Comparison of ENCODE assay signal across 10 cellular contexts in the genomic region with DNA sequence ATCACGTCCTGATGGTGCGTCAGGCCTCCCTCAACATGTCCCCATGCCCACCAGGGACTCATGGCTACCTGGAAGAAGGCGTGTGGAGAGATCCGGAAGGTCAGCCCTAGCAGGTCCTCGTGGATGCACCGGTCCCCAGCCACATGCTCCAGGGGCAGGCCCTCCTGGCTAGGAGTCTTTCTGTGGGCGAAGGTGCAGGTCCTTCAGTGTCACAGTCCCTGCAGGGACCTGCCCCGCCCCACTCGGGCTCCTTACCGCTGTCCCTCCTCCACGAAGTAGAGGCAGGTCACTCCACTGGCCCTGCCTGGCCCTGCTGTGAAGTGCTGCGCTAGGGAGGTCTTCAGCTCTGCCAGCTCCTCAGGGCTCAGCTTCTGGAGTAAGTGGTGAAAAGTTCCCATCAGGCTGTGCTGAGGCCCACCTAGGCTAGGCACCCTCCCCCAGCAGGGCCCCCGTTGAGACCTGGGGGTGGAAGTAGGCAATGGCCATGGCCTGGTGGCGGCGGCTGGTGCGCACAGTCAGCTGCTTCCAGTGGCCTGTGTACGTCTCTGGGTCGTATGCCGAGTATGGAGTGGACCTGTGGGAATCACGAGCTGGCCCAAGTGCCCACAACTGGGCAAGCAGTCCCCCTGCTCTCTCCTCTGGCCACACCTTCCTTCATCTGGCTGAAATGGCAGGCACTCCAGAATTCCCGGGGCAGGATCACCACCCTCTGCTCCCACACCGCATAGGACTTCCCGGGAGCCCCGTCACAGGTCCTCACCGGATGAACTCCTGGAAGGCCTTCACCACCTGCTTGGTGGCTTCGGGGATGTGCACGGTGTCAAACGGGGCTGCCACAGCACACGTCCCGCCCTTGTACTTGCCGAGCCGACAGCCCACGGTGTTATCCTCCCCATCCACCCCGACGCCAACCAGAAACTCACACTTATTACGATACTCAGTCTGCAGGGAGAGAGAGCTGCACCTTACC. TPM values are rescaled to one million over a fixed set of nuclear protein-coding genes. Genes with fewer than 3 reads are reported as not detected.
DNase-seq lines count a peak whose midpoint lies in the region; ATAC-seq, FAIRE-seq and TF ChIP-seq lines count a peak whose summit lies in the region.
"Had no signal": no experiment of that assay in that cellular context is flagged by ENCODE, and none has a peak within 500 bp of the region (broad histone marks: within the 10 kb centered on the region; RNA-seq: fewer than 3 reads in every experiment).

No MANE protein-coding gene starts in this region.

- intact Hi-C loops in CD14-positive monocyte (cut with micrococcal nuclease), result loop anchor here (5.0 to 10.0 kb wide), 4 partner anchors 90 to 383 kb away; partner anchors contain the start of genes TANGO2 (in 2 of the 2), GNB1L (in 1 of the 2), KLHL22 (in 1 of the 2) and RTL10 (in 1 of the 2)

- no peak for FAIRE-seq in RCC 7860 (lab: Jason Lieb, UNC)

- H3K36me3 Mint-ChIP-seq in CD14-positive monocyte (peaks cover 33 to 58% of the 10 kb centered on the region in 2 donors), HFFc6 (ENCODE audit: low read depth) (peaks cover 23% of the 10 kb centered on the region)
- H3K36me3 Mint-ChIP-seq in activated naive CD8-positive, alpha-beta T cell treated with anti-CD3 and anti-CD28 coated beads, Interleukin-2, amount 50 U/mL, for 24 hours (ENCODE audit: low read depth), result peaks cover 38% of the 10 kb centered on the region
- peaks cover 6% of the 10 kb centered on the region for H3K36me3 Mint-ChIP-seq in natural killer cell treated with Interleukin-12 subunit alpha and Interleukin-12 subunit beta and Interleukin-15 and Interleukin-18, amount 100 ng/mL, for 72 hours

- peaks cover 18% of the 10 kb centered on the region for H3K4me1 Mint-ChIP-seq in CD14-positive monocyte
- H3K4me1 Mint-ChIP-seq in HFFc6 (ENCODE audit: low read depth), result peaks cover 17% of the 10 kb centered on the region
- peaks cover 59% of the 10 kb centered on the region for H3K4me1 Mint-ChIP-seq in activated naive CD8-positive, alpha-beta T cell treated with anti-CD3 and anti-CD28 coated beads, Interleukin-2, amount 50 U/mL, for 24 hours
- peaks cover 22 to 25% of the 10 kb centered on the region in 2 donors for H3K4me1 Mint-ChIP-seq in natural killer cell treated with Interleukin-12 subunit alpha and Interleukin-12 subunit beta and Interleukin-15 and Interleukin-18, amount 100 ng/mL, for 72 hours (ENCODE audit: low read depth in 2 of 2)

- no peak for ATAC-seq in activated naive CD8-positive, alpha-beta T cell treated with anti-CD3 and anti-CD28 coated beads, Interleukin-2, amount 50 U/mL, for 24 hours
- no peak for ATAC-seq in natural killer cell treated with Interleukin-12 subunit alpha and Interleukin-12 subunit beta and Interleukin-15 and Interleukin-18, amount 100 ng/mL, for 72 hours
- ATAC-seq in HG03439 (IDR thresholded peaks at IDR 0.05; ENCODE audit: unreplicated experiment) (no peak), HG03520 (IDR thresholded peaks at IDR 0.05; ENCODE audit: unreplicated experiment) (no peak)

- no peak for TF ChIP-seq CTCF in CD14-positive monocyte (IDR thresholded peaks at IDR 0.05)
- no peak for TF ChIP-seq CTCF in HFFc6 (IDR thresholded peaks at IDR 0.05)

- H3K9me3 Mint-ChIP-seq in CD14-positive monocyte (no peaks in the 10 kb centered on the region), HFFc6 (no peaks in the 10 kb centered on the region)
- H3K9me3 Mint-ChIP-seq in activated naive CD8-positive, alpha-beta T cell treated with anti-CD3 and anti-CD28 coated beads, Interleukin-2, amount 50 U/mL, for 24 hours, result no peaks in the 10 kb centered on the region
- no peaks in the 10 kb centered on the region for H3K9me3 Mint-ChIP-seq in natural killer cell treated with Interleukin-12 subunit alpha and Interleukin-12 subunit beta and Interleukin-15 and Interleukin-18, amount 100 ng/mL, for 72 hours

- H3K27me3 Mint-ChIP-seq in CD14-positive monocyte (ENCODE audit: low read depth in 3 of 3), result peaks cover 0 to 1% (median 0%) of the 10 kb centered on the region in 3 donors
- H3K27me3 Mint-ChIP-seq in HFFc6 (ENCODE audit: insufficient read depth), result peaks cover 7% of the 10 kb centered on the region
- peaks cover 3% of the 10 kb centered on the region for H3K27me3 Mint-ChIP-seq in activated naive CD8-positive, alpha-beta T cell treated with anti-CD3 and anti-CD28 coated beads, Interleukin-2, amount 50 U/mL, for 24 hours
- no peaks in the 10 kb centered on the region for H3K27me3 Mint-ChIP-seq in natural killer cell treated with Interleukin-12 subunit alpha and Interleukin-12 subunit beta and Interleukin-15 and Interleukin-18, amount 100 ng/mL, for 72 hours

- H3K4me3 Mint-ChIP-seq in CD14-positive monocyte (no peak overlapping the region), HFFc6 (peak overlapping the region; percentile 62)
- peak overlapping the region; percentile 89 for H3K4me3 Mint-ChIP-seq in activated naive CD8-positive, alpha-beta T cell treated with anti-CD3 and anti-CD28 coated beads, Interleukin-2, amount 50 U/mL, for 24 hours
- peak overlapping the region; percentile 72 for H3K4me3 Mint-ChIP-seq in natural killer cell treated with Interleukin-12 subunit alpha and Interleukin-12 subunit beta and Interleukin-15 and Interleukin-18, amount 100 ng/mL, for 72 hours

- H3K27ac Mint-ChIP-seq in CD14-positive monocyte (peak overlapping the region in 5 of 7 donors; percentile 32 to 91 (median 81)), HFFc6 (peak overlapping the region; percentile 61)
- H3K27ac Mint-ChIP-seq in activated naive CD8-positive, alpha-beta T cell treated with anti-CD3 and anti-CD28 coated beads, Interleukin-2, amount 50 U/mL, for 24 hours, result peak overlapping the region; percentile 86
- peak overlapping the region; percentile 47 to 62 for H3K27ac Mint-ChIP-seq in natural killer cell treated with Interleukin-12 subunit alpha and Interleukin-12 subunit beta and Interleukin-15 and Interleukin-18, amount 100 ng/mL, for 72 hours

- DNase-seq in CD14-positive monocyte (ENCODE audit: low spot score) (no peak), HFFc6 (no peak), HCEC 1CT (no peak), RCC 7860 (ENCODE audit: low spot score) (no peak)
- no peak for DNase-seq in activated naive CD8-positive, alpha-beta T cell treated with anti-CD3 and anti-CD28 coated beads, Interleukin-2, amount 50 U/mL, for 24 hours
- DNase-seq in natural killer cell treated with Interleukin-12 subunit alpha and Interleukin-12 subunit beta and Interleukin-15 and Interleukin-18, amount 100 ng/mL, for 72 hours (ENCODE audit: low spot score), result no peak
- DNase-seq: DMS 273 treated with DMSO at 0.1 percent for 48 hours, stomach had no signal

RNA-seq across cellular contexts. Expression of gene RANBP1, which starts 1.1 kb away (rescaled TPM):
- 10 to 100 TPM; 45.0 to 47.4 TPM for polyA plus RNA-seq in CD14-positive monocyte
- 100 to 1,000 TPM; 177 to 231 (median 226) TPM for total RNA-seq in HFFc6 (2021; fragmentation: NEBNext Ultra II Directional; extraction: Animal tissue kit (Norgen Biotek cat#: 25700))
- 100 to 1,000 TPM; 236 to 499 TPM for total RNA-seq in natural killer cell treated with Interleukin-12 subunit alpha and Interleukin-12 subunit beta and Interleukin-15 and Interleukin-18, amount 100 ng/mL, for 72 hours

RNA-seq across cellular contexts. Expression of gene TRMT2A, which starts 2.2 kb away (rescaled TPM):
- 10 to 100 TPM; 20.1 to 23.5 TPM for polyA plus RNA-seq in CD14-positive monocyte
- total RNA-seq in HFFc6 (2021; fragmentation: NEBNext Ultra II Directional; extraction: Animal tissue kit (Norgen Biotek cat#: 25700)), result 10 to 100 TPM; 31.1 to 44.9 (median 38.5) TPM
- 100 to 1,000 TPM; 107 to 166 TPM for total RNA-seq in natural killer cell treated with Interleukin-12 subunit alpha and Interleukin-12 subunit beta and Interleukin-15 and Interleukin-18, amount 100 ng/mL, for 72 hours

RNA-seq across cellular contexts. Expression of gene ZDHHC8, which starts 16.8 kb away (rescaled TPM):
- 1 to 10 TPM in 1 of 2 donors, under 1 TPM in 1; 0.73 to 1.1 TPM for polyA plus RNA-seq in CD14-positive monocyte
- total RNA-seq in HFFc6 (2021; fragmentation: NEBNext Ultra II Directional; extraction: Animal tissue kit (Norgen Biotek cat#: 25700)), result 100 to 1,000 TPM in 3 of 6 experiments, 10 to 100 TPM in 3; 91.8 to 119 (median 99.1) TPM
- total RNA-seq in natural killer cell treated with Interleukin-12 subunit alpha and Interleukin-12 subunit beta and Interleukin-15 and Interleukin-18, amount 100 ng/mL, for 72 hours, result 100 to 1,000 TPM in 1 of 2 donors, 10 to 100 TPM in 1; 53.9 to 124 TPM

RNA-seq across cellular contexts. Expression of gene DGCR8, which starts 34.8 kb away (rescaled TPM):
- polyA plus RNA-seq in CD14-positive monocyte, result 1 to 10 TPM; 1.2 to 1.4 TPM
- total RNA-seq in HFFc6 (2021; fragmentation: NEBNext Ultra II Directional; extraction: Animal tissue kit (Norgen Biotek cat#: 25700)), result 10 to 100 TPM; 19.8 to 24.5 (median 22.0) TPM
- total RNA-seq in natural killer cell treated with Interleukin-12 subunit alpha and Interleukin-12 subunit beta and Interleukin-15 and Interleukin-18, amount 100 ng/mL, for 72 hours, result 10 to 100 TPM; 60.1 to 89.5 TPM

RNA-seq across cellular contexts. Expression of gene CCDC188, which starts 36.1 kb away (rescaled TPM):
- polyA plus RNA-seq in CD14-positive monocyte, result not detected
- total RNA-seq in HFFc6 (2021; fragmentation: NEBNext Ultra II Directional; extraction: Animal tissue kit (Norgen Biotek cat#: 25700)), result 1 to 10 TPM in 4 of 6 experiments, under 1 TPM in 1, not detected in 1; 0.54 to 3.9 (median 2.8) TPM
- total RNA-seq in natural killer cell treated with Interleukin-12 subunit alpha and Interleukin-12 subunit beta and Interleukin-15 and Interleukin-18, amount 100 ng/mL, for 72 hours, result under 1 TPM in 1 of 2 donors, not detected in 1; 0.36 TPM

Comparison
In these comparisons a context has a peak if more than half of its experiments do, and no peak if none do; other contexts are left out.
1. H3K4me3 Mint-ChIP-seq: peak in HFFc6 (single experiment), activated naive CD8-positive, alpha-beta T cell treated with anti-CD3 and anti-CD28 coated beads, Interleukin-2, amount 50 U/mL, for 24 hours (single experiment) and natural killer cell treated with Interleukin-12 subunit alpha and Interleukin-12 subunit beta and Interleukin-15 and Interleukin-18, amount 100 ng/mL, for 72 hours (single experiment); none in CD14-positive monocyte (0 of 2).
2. Peak in every context shown above with its lines, with median percentiles within 50 percentile points of each other: H3K27ac Mint-ChIP-seq.